In genomic region chr6:52284460-52285173, GRCh38 we compare ENCODE assay signal across 8 cellular contexts. TPM values are rescaled to one million over a fixed set of nuclear protein-coding genes. Genes with fewer than 3 reads are reported as not detected.
DNase-seq lines count a peak whose midpoint lies in the region; ATAC-seq and TF ChIP-seq lines count a peak whose summit lies in the region.

TSS of gene MCM3 (minus strand) at chr6:52284742. CDS start at chr6:52284674, 68 bp downstream.

- CTCF ChIA-PET in AG04449 (lab: Yijun Ruan, JAX) = interaction anchor here (0.8 to 10.0 kb wide), 15 partner anchors 9 to 380 kb away, joined by 3 to 299 read pairs (median 9); partner anchors contain the start of gene PAQR8

- peaks cover 17 to 26% (median 23%) of the 10 kb centered on the region in 3 donors for H3K36me3 Mint-ChIP-seq in immature natural killer cell

- peak; percentile 4 for TF ChIP-seq CTCF in AG04449 (IDR thresholded peaks at IDR 0.05; ENCODE audit: insufficient read depth, low read length, missing control alignments)
- no peak for TF ChIP-seq CTCF in WI38 (IDR thresholded peaks at IDR 0.05; ENCODE audit: low read depth, low read length)

- H3K9me3 Mint-ChIP-seq in immature natural killer cell = no peaks in the 10 kb centered on the region

- H3K4me3 ChIP-seq in AG04449 (ENCODE audit: low read depth, low read length) = peak within 1 kb of the TSS; percentile 83
- H3K4me3 ChIP-seq in WI38 (ENCODE audit: low read depth, low read length) = peak within 1 kb of the TSS; percentile 88

- POLR2A ChIA-PET in AG04449 (lab: Yijun Ruan, JAX) = interaction anchor here (1.1 to 1.4 kb wide), 2 partner anchors 68 to 78 kb away, joined by 4 to 5 read pairs; no protein-coding TSS in a partner anchor

- peaks cover 21 to 24% of the 10 kb centered on the region in 2 donors for H3K4me1 Mint-ChIP-seq in immature natural killer cell

- peak within 1 kb of the TSS in 1 of 6 donors; percentile 26 for H3K27ac Mint-ChIP-seq in immature natural killer cell

- H3K27ac ChIP-seq in caudate nucleus (ENCODE audit: low read depth, low read length) = peak within 1 kb of the TSS; percentile 85

- H3K27me3 Mint-ChIP-seq in immature natural killer cell (ENCODE audit: low read depth in 3 of 3) = no peaks in the 10 kb centered on the region

- peak; percentile 98 for ATAC-seq in GM18907 (IDR thresholded peaks at IDR 0.05; ENCODE audit: unreplicated experiment)
- ATAC-seq in HG03159 (IDR thresholded peaks at IDR 0.05; ENCODE audit: unreplicated experiment) = peak; percentile 98

- H3K4me3 Mint-ChIP-seq in immature natural killer cell = peak within 1 kb of the TSS in 2 of 5 donors; percentile 56 to 62

- DNase-seq in AG04449 (ENCODE audit: low read depth, low spot score) (peak; percentile 95), NCI-H2227 treated with DMSO at 0.1 percent for 48 hours (lab: John Stamatoyannopoulos, UW) (peak; percentile 95), caudate nucleus (lab: John Stamatoyannopoulos, UW) (peak; percentile 68 to 99 (median 98)), immature natural killer cell (peak; percentile 98 to 99 (median 98)), smooth muscle cell of the brain vasculature (ENCODE audit: low read depth, low spot score) (peak; percentile 97)

RNA-seq across cellular contexts. Expression of gene MCM3, which starts in this region (rescaled TPM):
- polyA plus RNA-seq in immature natural killer cell = 10 to 100 TPM; 40.5 to 73.8 (median 43.6) TPM

Comparison
In these comparisons a context has a peak if more than half of its experiments do, and no peak if none do; other contexts are left out.
1. Peak in every context shown above with its lines: DNase-seq, ATAC-seq, H3K4me3 ChIP-seq and H3K27ac ChIP-seq.